In genomic region chr6:17015551-17016381, GRCh38 we compare ENCODE assay signal across 9 cellular contexts.
DNase-seq lines count a peak whose midpoint lies in the region; ATAC-seq and TF ChIP-seq lines count a peak whose summit lies in the region.
"Had no signal": no experiment of that assay in that cellular context is flagged by ENCODE, and none has a peak within 500 bp of the region (broad histone marks: within the 10 kb centered on the region; RNA-seq: fewer than 3 reads in every experiment).

No MANE protein-coding gene starts in this region.

- CTCF ChIA-PET in activated naive CD4-positive, alpha-beta T cell treated with anti-CD3 and anti-CD28 coated beads for 36 hours (lab: Charles Lee): interaction anchor here (0.5 to 1.0 kb wide), 6 partner anchors 8 to 605 kb away, joined by 3 to 7 read pairs (median 3); no protein-coding TSS in a partner anchor
- CTCF ChIA-PET in HEK293T (lab: Yijun Ruan, JAX): interaction anchor here (0.7 kb wide), 1 partner anchor 210 kb away, joined by 4 read pairs; no protein-coding TSS in a partner anchor

- no peak overlapping the region for H3K27ac Mint-ChIP-seq in activated naive CD4-positive, alpha-beta T cell treated with anti-CD3 and anti-CD28 coated beads for 36 hours

- H3K27me3 Mint-ChIP-seq in activated naive CD4-positive, alpha-beta T cell treated with anti-CD3 and anti-CD28 coated beads for 36 hours (ENCODE audit: low read depth): peaks cover 26% of the 10 kb centered on the region

- POLR2A ChIA-PET in HEK293T (lab: Yijun Ruan, JAX): no interaction called here

- peaks cover 1% of the 10 kb centered on the region for H3K36me3 Mint-ChIP-seq in activated naive CD4-positive, alpha-beta T cell treated with anti-CD3 and anti-CD28 coated beads for 36 hours (ENCODE audit: low read depth)

- H3K4me3 ChIP-seq in MG63: no peak overlapping the region

- H3K4me3 Mint-ChIP-seq in activated naive CD4-positive, alpha-beta T cell treated with anti-CD3 and anti-CD28 coated beads for 36 hours: peak overlapping the region; percentile 64

- peak; percentile 28 for DNase-seq in activated naive CD4-positive, alpha-beta T cell treated with anti-CD3 and anti-CD28 coated beads for 36 hours
- DNase-seq in iPS-NIHi11 (ENCODE audit: low spot score): peak; percentile 31
- peak; percentile 18 for DNase-seq in stimulated activated CD4-positive, alpha-beta T cell treated with anti-CD3 and anti-CD28 coated beads, Interleukin-4, amount 100 ng/mL, for 24 hours
- DNase-seq in MG63: no peak
- no peak for DNase-seq in HEK293T (ENCODE audit: extremely low spot score)
- no peak for DNase-seq in NCI-H2081 (lab: John Stamatoyannopoulos, UW)

- H3K4me1 Mint-ChIP-seq in activated naive CD4-positive, alpha-beta T cell treated with anti-CD3 and anti-CD28 coated beads for 36 hours (ENCODE audit: low read depth): peaks cover 18% of the 10 kb centered on the region

- ATAC-seq in HG03354 (IDR thresholded peaks at IDR 0.05; ENCODE audit: poor library complexity, severe bottlenecking, unreplicated experiment) (peak; percentile 34), GM18858 (IDR thresholded peaks at IDR 0.05; ENCODE audit: unreplicated experiment) (no peak)
- ATAC-seq: HCT116 had no signal

- H3K27me3 ChIP-seq in MG63: no peaks in the 10 kb centered on the region

- H3K9me3 Mint-ChIP-seq in activated naive CD4-positive, alpha-beta T cell treated with anti-CD3 and anti-CD28 coated beads for 36 hours: peaks cover 5% of the 10 kb centered on the region

- H3K9me3 ChIP-seq in MG63: no peaks in the 10 kb centered on the region; the same call in 1 of the 2 replicates

- intact Hi-C loops in activated naive CD4-positive, alpha-beta T cell treated with anti-CD3 and anti-CD28 coated beads for 36 hours (cut with micrococcal nuclease): loop anchor here (1.0 to 10.0 kb wide), 7 partner anchors 65 to 1239 kb away; no protein-coding TSS in a partner anchor

- H3K36me3 ChIP-seq in MG63: no peaks in the 10 kb centered on the region

TF ChIP-seq in HEK293T, 16 proteins besides CTCF, POLR2A, EP300 and RAD21:
- TF ChIP-seq FOXA1 (IDR thresholded peaks at IDR 0.05) (no peak), FOXM1 (IDR thresholded peaks at IDR 0.05; ENCODE audit: borderline replicate concordance) (no peak), ELF4 (IDR thresholded peaks at IDR 0.05) (no peak), CTBP1 (IDR thresholded peaks at IDR 0.05; ENCODE audit: borderline replicate concordance) (no peak), FOXK2 (IDR thresholded peaks at IDR 0.05) (no peak), L3MBTL2 (conservative IDR thresholded peaks at IDR 0.05) (no peak), PKNOX1 (IDR thresholded peaks at IDR 0.05) (no peak), NFRKB (IDR thresholded peaks at IDR 0.05) (no peak), BHLHE40 (IDR thresholded peaks at IDR 0.05; ENCODE audit: borderline replicate concordance) (no peak), LEF1 (IDR thresholded peaks at IDR 0.05; ENCODE audit: borderline replicate concordance) (no peak), SUZ12 (IDR thresholded peaks at IDR 0.05) (no peak), ARNT (IDR thresholded peaks at IDR 0.05) (no peak), TARDBP (IDR thresholded peaks at IDR 0.05) (no peak), SP1 (IDR thresholded peaks at IDR 0.05) (no peak), HDGF (IDR thresholded peaks at IDR 0.05; ENCODE audit: borderline replicate concordance) (no peak), ZNF384 (IDR thresholded peaks at IDR 0.05) (no peak)

Comparison
In these comparisons a context has a peak if more than half of its experiments do, and no peak if none do; other contexts are left out.
1. DNase-seq: peak in activated naive CD4-positive, alpha-beta T cell treated with anti-CD3 and anti-CD28 coated beads for 36 hours (single experiment), iPS-NIHi11 (single experiment) and stimulated activated CD4-positive, alpha-beta T cell treated with anti-CD3 and anti-CD28 coated beads, Interleukin-4, amount 100 ng/mL, for 24 hours (single experiment); none in MG63 (single experiment), HEK293T (single experiment) and NCI-H2081 (0 of 2).